8 cellular contexts compared by ENCODE assay signal in genomic region chr1:154272217-154272998, GRCh38. TPM values are rescaled to one million over a fixed set of nuclear protein-coding genes. Genes with fewer than 3 reads are reported as not detected.
DNase-seq lines count a peak whose midpoint lies in the region; ATAC-seq and TF ChIP-seq lines count a peak whose summit lies in the region.

HAX1 (plus strand) TSS chr1:154272629; CDS start chr1:154272724, 95 bp downstream.

- TF ChIP-seq CTCF in chondrocyte (IDR thresholded peaks at IDR 0.05) (peak; percentile 94), kidney epithelial cell (IDR thresholded peaks at IDR 0.05; ENCODE audit: insufficient read depth, low read length, poor library complexity, severe bottlenecking) (peak; percentile 81)

- no peaks in the 10 kb centered on the region for H3K27me3 Mint-ChIP-seq in chondrocyte (ENCODE audit: low read depth)

- no peaks in the 10 kb centered on the region for H3K9me3 Mint-ChIP-seq in chondrocyte (ENCODE audit: low read depth)

- H3K4me1 Mint-ChIP-seq in chondrocyte (ENCODE audit: low read depth) = peaks cover 35% of the 10 kb centered on the region

- ATAC-seq in GM19025 (IDR thresholded peaks at IDR 0.05; ENCODE audit: low read depth, unreplicated experiment) = peak; percentile 77
- ATAC-seq in HG03354 (IDR thresholded peaks at IDR 0.05; ENCODE audit: poor library complexity, severe bottlenecking, unreplicated experiment) = peak; percentile 90

- peaks cover 29% of the 10 kb centered on the region for H3K36me3 Mint-ChIP-seq in chondrocyte (ENCODE audit: low read depth)

- H3K36me3 ChIP-seq in kidney epithelial cell (ENCODE audit: control insufficient read depth, insufficient read depth, low read length) = peaks cover 1% of the 10 kb centered on the region

- DNase-seq in AG20443 (ENCODE audit: low spot score) = peak; percentile 96
- DNase-seq in NCI-H446 treated with DMSO at 0.1 percent for 48 hours (lab: John Stamatoyannopoulos, UW) = peak; percentile 88
- peak; percentile 91 for DNase-seq in activated CD4-positive, CD25-positive, alpha-beta regulatory T cell treated with anti-CD3 and anti-CD28 coated beads, Interleukin-2, amount 50 U/mL, for 72 hours
- DNase-seq in chondrocyte (ENCODE audit: low spot score) = peak; percentile 93
- DNase-seq in kidney epithelial cell (ENCODE audit: low read depth) = peak; percentile 82
- peak; percentile 90 to 95 for DNase-seq in stimulated activated CD4-positive, alpha-beta T cell treated with anti-CD3 and anti-CD28 coated beads, Interleukin-1b, Interleukin-23, amount 100 ng/mL, for 1 hour (ENCODE audit: low read depth in 2 of 2)

- H3K4me3 ChIP-seq in kidney epithelial cell (ENCODE audit: low read depth, low read length) = peak within 1 kb of the TSS; percentile 87

- H3K27me3 ChIP-seq in kidney epithelial cell (ENCODE audit: control insufficient read depth, insufficient read depth, low read length) = no peaks in the 10 kb centered on the region

- H3K27ac Mint-ChIP-seq in chondrocyte (ENCODE audit: unreplicated experiment) = peak within 1 kb of the TSS; percentile 97

- peak within 1 kb of the TSS; percentile 98 for H3K4me3 Mint-ChIP-seq in chondrocyte (ENCODE audit: unreplicated experiment)

RNA-seq across cellular contexts. Expression of gene HAX1, which starts in this region (rescaled TPM):
- total RNA-seq in chondrocyte (60.9 to 104 TPM (median 97.1 TPM) in 3 replicates), kidney epithelial cell (106 and 117 TPM in 2 replicates)

Comparison
In these comparisons a context has a peak if more than half of its experiments do, and no peak if none do; other contexts are left out.
1. Peak in every context shown above with its lines: DNase-seq, ATAC-seq and H3K4me3 ChIP-seq.